ENCODE assay signal across 8 cellular contexts in genomic region chr10:110414563-110415309, GRCh38.
A peak's percentile ranks its signal among the peaks of the same experiment; 100 is the strongest.
DNase-seq lines count a peak whose midpoint lies in the region; ATAC-seq, FAIRE-seq and TF ChIP-seq lines count a peak whose summit lies in the region.

No MANE protein-coding gene starts in this region.

- peak overlapping the region; percentile 78 to 100 (median 90) for H3K4me2 ChIP-seq in BLaER1 treated with 17β-estradiol and CSF1 and Interleukin-3, amounts not matched to agents 10 nM and 100 nM

- DNase-seq in UCSD-AML1 (lab: John Stamatoyannopoulos, UW; ENCODE audit: unreplicated experiment) (peak; percentile 84), cardiac fibroblast (ENCODE audit: low read depth in 2 of 2) (peak; percentile 47 to 83), small intestine (peak; percentile 68), GM03348 (ENCODE audit: low spot score) (no peak), NCI-H2029 (lab: John Stamatoyannopoulos, UW) (no peak)

- peaks cover 55 to 98% (median 79%) of the 10 kb centered on the region in 10 experiments for H3K4me1 ChIP-seq in BLaER1 treated with 17β-estradiol and CSF1 and Interleukin-3, amounts not matched to agents 10 nM and 100 nM
- peaks cover 19 to 30% of the 10 kb centered on the region in 2 donors for H3K4me1 ChIP-seq in small intestine (ENCODE audit: control insufficient read depth in 2 of 2, insufficient read depth in 1 of 2, low read depth in 1 of 2, low read length in 1 of 2)

- peak overlapping the region in 10 of 11 experiments; percentile 8 to 81 (median 68); a peak in 17 of 22 replicates for H3K9ac ChIP-seq in BLaER1 treated with 17β-estradiol and CSF1 and Interleukin-3, amounts not matched to agents 10 nM and 100 nM

- peaks cover 0 to 4% (median 0%) of the 10 kb centered on the region in 11 experiments; a peak in 1 of 22 replicates for H4K20me1 ChIP-seq in BLaER1 treated with 17β-estradiol and CSF1 and Interleukin-3, amounts not matched to agents 10 nM and 100 nM

- H3K4me3 ChIP-seq in BLaER1 treated with 17β-estradiol and CSF1 and Interleukin-3, amounts not matched to agents 10 nM and 100 nM = peak overlapping the region in 6 of 10 experiments; percentile 21 to 61 (median 40); a peak in 9 of 20 replicates
- H3K4me3 ChIP-seq in cardiac fibroblast (replicated peaks in 1 of 2; ENCODE audit: low read depth in 2 of 2, low read length in 2 of 2) (no peak overlapping the region), small intestine (ENCODE audit: low read depth in 1 of 2, low read length in 2 of 2) (no peak overlapping the region)

- ATAC-seq in GM19438 (IDR thresholded peaks at IDR 0.05; ENCODE audit: low read depth, unreplicated experiment) (peak; percentile 86), HG03469 (IDR thresholded peaks at IDR 0.05; ENCODE audit: unreplicated experiment) (peak; percentile 70)

- no peak for TF ChIP-seq CTCF in cardiac fibroblast (IDR thresholded peaks at IDR 0.05; ENCODE audit: low read depth, low read length)

- peaks cover 0 to 14% (median 0%) of the 10 kb centered on the region in 11 experiments; a peak in 5 of 22 replicates for H3K27me3 ChIP-seq in BLaER1 treated with 17β-estradiol and CSF1 and Interleukin-3, amounts not matched to agents 10 nM and 100 nM
- H3K27me3 ChIP-seq in small intestine (ENCODE audit: control insufficient read depth in 2 of 2, insufficient read depth in 2 of 2, low read length in 2 of 2) = no peaks in the 10 kb centered on the region

- no peak for FAIRE-seq in small intestine (lab: Jason Lieb, UNC)

- H3K27ac ChIP-seq in BLaER1 treated with 17β-estradiol and CSF1 and Interleukin-3, amounts not matched to agents 10 nM and 100 nM = peak overlapping the region in 10 of 11 experiments; percentile 52 to 95 (median 82); a peak in 19 of 22 replicates
- peak overlapping the region in 1 of 2 donors; percentile 75 for H3K27ac ChIP-seq in small intestine (ENCODE audit: low read depth in 1 of 2, low read length in 1 of 2)

- no peaks in the 10 kb centered on the region for H3K36me3 ChIP-seq in BLaER1 treated with 17β-estradiol and CSF1 and Interleukin-3, amounts not matched to agents 10 nM and 100 nM
- H3K36me3 ChIP-seq in small intestine (ENCODE audit: control insufficient read depth in 2 of 2, insufficient read depth in 2 of 2, low read length in 2 of 2) = no peaks in the 10 kb centered on the region

- 62 to 78% (median 63%) methylated on average over 10 of the region's 10 CpGs for WGBS in small intestine, 3 donors

- H3K9me3 ChIP-seq in BLaER1 treated with 17β-estradiol and CSF1 and Interleukin-3, amounts not matched to agents 10 nM and 100 nM (replicated peaks in 1 of 11) = peaks cover 0 to 14% (median 4%) of the 10 kb centered on the region in 11 experiments; a peak in 9 of 22 replicates
- no peaks in the 10 kb centered on the region for H3K9me3 ChIP-seq in small intestine (ENCODE audit: control insufficient read depth, low read depth)

Comparison
In these comparisons a context has a peak if more than half of its experiments do, and no peak if none do; other contexts are left out.
1. H3K4me3 ChIP-seq: peak in BLaER1 treated with 17β-estradiol and CSF1 and Interleukin-3, amounts not matched to agents 10 nM and 100 nM (6 of 10); none in cardiac fibroblast (0 of 2) and small intestine (0 of 2).
2. DNase-seq: peak in UCSD-AML1 (single experiment), cardiac fibroblast (2 of 2) and small intestine (single experiment); none in GM03348 (single experiment) and NCI-H2029 (single experiment).